Comparison of ENCODE assay signal across 8 cellular contexts in the genomic region with DNA sequence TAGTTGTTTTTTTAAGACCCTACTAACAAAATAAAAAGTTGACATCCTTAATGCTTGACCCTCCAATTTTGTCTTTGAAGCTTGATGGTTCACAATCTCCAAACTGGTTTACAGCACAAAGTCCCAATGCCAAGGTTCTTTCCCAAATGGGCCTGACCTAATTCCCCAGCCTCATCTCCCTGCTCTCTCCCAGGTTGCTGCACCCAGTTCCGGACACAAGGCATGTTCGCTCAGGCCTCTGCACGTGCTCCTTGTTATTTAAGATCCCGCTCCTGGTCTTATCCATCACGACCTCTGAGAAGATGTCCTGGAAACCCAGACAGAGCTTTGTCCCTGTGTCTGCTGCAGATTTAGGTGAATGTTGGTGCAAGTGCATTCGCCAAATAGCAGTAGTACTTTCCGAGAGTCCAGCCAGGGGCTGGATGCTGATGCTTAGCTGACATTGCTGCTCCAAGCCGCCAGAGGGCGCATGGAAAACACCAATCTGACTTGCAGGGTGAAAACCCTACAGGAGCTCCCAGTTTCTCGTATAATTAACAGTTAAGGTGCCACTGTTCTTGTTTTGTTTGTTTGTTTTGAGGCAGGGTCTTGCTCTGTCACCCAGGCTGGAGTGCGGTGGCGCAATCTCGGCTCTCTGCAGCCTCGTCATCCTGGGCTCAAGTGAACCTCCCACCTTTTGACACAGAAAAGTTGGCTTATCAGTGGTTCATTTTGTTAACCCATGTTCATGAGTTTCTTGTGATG. TPM values are rescaled to one million over a fixed set of nuclear protein-coding genes. Genes with fewer than 3 reads are reported as not detected.
DNase-seq lines count a peak whose midpoint lies in the region; ATAC-seq and TF ChIP-seq lines count a peak whose summit lies in the region.

No MANE protein-coding gene starts in this region.

- peak overlapping the region; percentile 14 for H2AFZ ChIP-seq in parathyroid adenoma

- no peak overlapping the region for H3K4me2 ChIP-seq in parathyroid adenoma (ENCODE audit: low read length)

- TF ChIP-seq CTCF in LNCAP (IDR thresholded peaks at IDR 0.05) (peak; percentile 72), gastroesophageal sphincter (IDR thresholded peaks at IDR 0.05) (peak; percentile 90 to 99 (median 96)), parathyroid adenoma (IDR thresholded peaks at IDR 0.05) (peak; percentile 94), transverse colon (IDR thresholded peaks at IDR 0.05) (peak; percentile 94 to 96 (median 95))

- ATAC-seq in gastroesophageal sphincter (peak; percentile 72), HG02571 (IDR thresholded peaks at IDR 0.05; ENCODE audit: unreplicated experiment) (no peak)

- TF ChIP-seq POLR2A in gastroesophageal sphincter (IDR thresholded peaks at IDR 0.05), result no peak
- TF ChIP-seq POLR2A in transverse colon (IDR thresholded peaks at IDR 0.05), result no peak

- 4 to 12% methylated on average over 5 to 12 of the region's 14 CpGs for WGBS in gastroesophageal sphincter (ENCODE audit: low coverage in 1 of 2), 2 donors
- WGBS in transverse colon (ENCODE audit: low coverage in 1 of 2), 2 donors, result 29% methylated on average over 14 of the region's 14 CpGs; no CpG with 5 or more reads in 1 of the 2 donors

- H3K9ac ChIP-seq in parathyroid adenoma, result no peak overlapping the region

- DNase-seq in ELF-1 (ENCODE audit: low read depth, low spot score) (peak; percentile 85), SJSA1 (ENCODE audit: low read depth in 1 of 2, low spot score in 2 of 2) (peak; percentile 58 to 65), transverse colon (peak; percentile 81)
- peak; percentile 67 for DNase-seq in activated gamma-delta T cell treated with anti-CD3 and anti-CD28 coated beads, Interleukin-2, amount 50 U/mL, for 16 hours (ENCODE audit: low read depth)

- no peak overlapping the region for H3K4me3 ChIP-seq in SJSA1
- H3K4me3 ChIP-seq in gastroesophageal sphincter, result no peak overlapping the region
- H3K4me3 ChIP-seq in parathyroid adenoma (ENCODE audit: low read depth, low read length), result no peak overlapping the region
- no peak overlapping the region for H3K4me3 ChIP-seq in transverse colon

- H3K4me1 ChIP-seq in SJSA1 (replicated peaks) (peaks cover 7% of the 10 kb centered on the region), gastroesophageal sphincter (peaks cover 0 to 3% (median 0%) of the 10 kb centered on the region in 3 donors), parathyroid adenoma (no peaks in the 10 kb centered on the region), transverse colon (no peaks in the 10 kb centered on the region)

- H3K79me2 ChIP-seq in parathyroid adenoma, result no peaks in the 10 kb centered on the region

- H3K36me3 ChIP-seq in SJSA1 (no peaks in the 10 kb centered on the region), gastroesophageal sphincter (no peaks in the 10 kb centered on the region), parathyroid adenoma (ENCODE audit: control insufficient read depth, insufficient read depth, low read length) (no peaks in the 10 kb centered on the region), transverse colon (no peaks in the 10 kb centered on the region)

- H3K27ac ChIP-seq in SJSA1, result no peak overlapping the region
- no peak overlapping the region for H3K27ac ChIP-seq in gastroesophageal sphincter
- no peak overlapping the region for H3K27ac ChIP-seq in parathyroid adenoma
- no peak overlapping the region for H3K27ac ChIP-seq in transverse colon

- TF ChIP-seq EP300 in gastroesophageal sphincter (IDR thresholded peaks at IDR 0.05) (no peak), transverse colon (IDR thresholded peaks at IDR 0.05; ENCODE audit: low read depth) (no peak)

- in situ Hi-C loops in transverse colon (cut with MboI; ENCODE audit: low pct_ligation_motif_present in 1 of 4, low pct_unique_long_range_greater_than_20kb in 1 of 4, low sequenced_read_pairs in 3 of 4), result loop anchor here (5.0 to 25.0 kb wide), 3 partner anchors 68 to 365 kb away; partner anchors contain the start of gene LYPD5 (in 1 of the 4)

- H3K9me3 ChIP-seq in SJSA1 (replicated peaks) (no peaks in the 10 kb centered on the region), gastroesophageal sphincter (no peaks in the 10 kb centered on the region), parathyroid adenoma (ENCODE audit: control insufficient read depth, low read length) (no peaks in the 10 kb centered on the region), transverse colon (no peaks in the 10 kb centered on the region)

- intact Hi-C loops in transverse colon (cut with DNase I; ENCODE audit: low total_unique reads), result no loop called here

- H3K27me3 ChIP-seq in SJSA1 (replicated peaks), result no peaks in the 10 kb centered on the region
- no peaks in the 10 kb centered on the region for H3K27me3 ChIP-seq in gastroesophageal sphincter
- H3K27me3 ChIP-seq in parathyroid adenoma (ENCODE audit: control insufficient read depth, insufficient read depth, low read length), result no peaks in the 10 kb centered on the region
- no peaks in the 10 kb centered on the region for H3K27me3 ChIP-seq in transverse colon

RNA-seq across cellular contexts. Expression of gene LYPD3, which starts 18.5 kb away (rescaled TPM):
- total RNA-seq in SJSA1 (2014; rRNA removed; shearing (Covaris generic)), result 0.13 TPM in 1 of 2 replicates, not detected in the other
- 1 to 10 TPM in 3 of 4 donors, under 1 TPM in 1; 0.39 to 8.4 (median 2.7) TPM for total RNA-seq in gastroesophageal sphincter
- 1 to 10 TPM in 1 of 4 donors, not detected in 3; 2.2 TPM for total RNA-seq in transverse colon

RNA-seq across cellular contexts. Expression of gene TEX101, which starts 32.2 kb away (rescaled TPM):
- total RNA-seq in SJSA1 (2014; rRNA removed; shearing (Covaris generic)), result not detected in 2 replicates
- total RNA-seq in gastroesophageal sphincter, result not detected
- not detected for total RNA-seq in transverse colon

RNA-seq across cellular contexts. Expression of gene PHLDB3, which starts 57.6 kb away (rescaled TPM):
- total RNA-seq in SJSA1 (2014; rRNA removed; shearing (Covaris generic)), result 15.1 and 15.8 TPM in 2 replicates
- total RNA-seq in gastroesophageal sphincter, result 10 to 100 TPM in 3 of 4 donors, 1 to 10 TPM in 1; 8.8 to 38.1 (median 14.9) TPM
- total RNA-seq in transverse colon, result 10 to 100 TPM; 10.2 to 28.7 (median 16.5) TPM
